8 cellular contexts compared by ENCODE assay signal in the genomic region with DNA sequence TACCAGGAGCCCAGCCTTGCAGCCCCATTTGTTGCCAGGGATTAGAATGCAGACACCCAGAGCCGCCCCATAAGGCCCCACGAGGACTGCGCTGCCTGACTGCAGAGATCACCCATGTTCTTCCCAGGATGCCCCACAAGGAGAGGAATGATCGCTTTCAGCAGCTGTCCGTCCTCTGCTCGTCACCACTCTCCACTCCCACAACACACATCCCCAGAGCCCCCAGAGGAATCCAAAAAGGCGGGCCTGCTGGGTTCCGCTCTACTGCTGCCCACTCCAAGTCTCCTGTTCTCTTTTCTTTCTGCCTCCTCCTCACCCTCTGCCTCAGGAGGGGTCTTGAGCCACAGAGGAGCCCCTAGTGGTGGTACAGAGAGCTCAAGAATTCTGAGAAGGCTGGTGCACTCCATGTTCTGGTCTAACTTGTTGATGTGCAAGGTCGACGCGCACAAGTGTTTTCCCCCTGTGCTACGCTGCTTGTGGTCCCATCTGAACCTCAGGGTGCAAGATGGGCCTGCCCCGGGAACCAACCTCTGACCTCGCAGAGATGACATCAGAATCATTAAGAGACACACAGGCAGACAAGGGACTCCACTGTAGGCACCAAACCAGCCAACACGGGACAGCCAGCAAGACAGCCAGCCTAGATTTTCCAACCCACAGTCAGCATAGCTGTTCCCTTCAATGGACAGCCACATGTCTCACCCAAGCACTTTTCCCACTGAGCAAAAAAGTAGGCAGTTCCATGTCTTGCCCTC. TPM values are rescaled to one million over a fixed set of nuclear protein-coding genes. Genes with fewer than 3 reads are reported as not detected.
A peak's percentile ranks its signal among the peaks of the same experiment; 100 is the strongest.
DNase-seq lines count a peak whose midpoint lies in the region; ATAC-seq and TF ChIP-seq lines count a peak whose summit lies in the region.

No MANE protein-coding gene starts in this region.

- H3K27me3 ChIP-seq in iPS-15b (ENCODE audit: control insufficient read depth, insufficient read depth, low read length) = no peaks in the 10 kb centered on the region
- no peaks in the 10 kb centered on the region for H3K27me3 ChIP-seq in stomach smooth muscle (ENCODE audit: control insufficient read depth in 1 of 2, insufficient read depth in 2 of 2, low read length in 2 of 2)

- no peak for ATAC-seq in GM21717 (IDR thresholded peaks at IDR 0.05; ENCODE audit: unreplicated experiment)

- DNase-seq in HFFc6 = no peak
- DNase-seq in activated naive CD8-positive, alpha-beta T cell treated with anti-CD3 and anti-CD28 coated beads for 36 hours = no peak
- DNase-seq in NCI-H1436 (lab: John Stamatoyannopoulos, UW) = no peak
- DNase-seq in activated CD4-positive, CD25-positive, alpha-beta regulatory T cell treated with anti-CD3 and anti-CD28 coated beads, Interleukin-2, amount 50 U/mL, for 72 hours = no peak
- DNase-seq in NCI-H526 treated with DMSO at 0.1 percent for 48 hours (lab: John Stamatoyannopoulos, UW) = no peak

- H3K36me3 ChIP-seq in iPS-15b (ENCODE audit: control insufficient read depth, insufficient read depth, low read length) = no peaks in the 10 kb centered on the region
- no peaks in the 10 kb centered on the region for H3K36me3 ChIP-seq in stomach smooth muscle (ENCODE audit: control insufficient read depth in 2 of 2, insufficient read depth in 2 of 2, low read length in 2 of 2)

- H3K4me3 Mint-ChIP-seq in HFFc6 = peak overlapping the region; percentile 87
- no peak overlapping the region for H3K4me3 Mint-ChIP-seq in activated naive CD8-positive, alpha-beta T cell treated with anti-CD3 and anti-CD28 coated beads for 36 hours

- H3K9me3 Mint-ChIP-seq in HFFc6 = no peaks in the 10 kb centered on the region
- no peaks in the 10 kb centered on the region for H3K9me3 Mint-ChIP-seq in activated naive CD8-positive, alpha-beta T cell treated with anti-CD3 and anti-CD28 coated beads for 36 hours

- peak overlapping the region; percentile 95 for H3K27ac ChIP-seq in stomach smooth muscle (ENCODE audit: low read length)

- H3K4me1 ChIP-seq in iPS-15b (ENCODE audit: control insufficient read depth, insufficient read depth, low read length) (peaks cover 46% of the 10 kb centered on the region), stomach smooth muscle (ENCODE audit: control insufficient read depth, insufficient read depth, low read length) (peaks cover 92% of the 10 kb centered on the region)

- H3K36me3 Mint-ChIP-seq in HFFc6 (ENCODE audit: low read depth) = peaks cover 17% of the 10 kb centered on the region; the same call in 1 of the 2 replicates
- H3K36me3 Mint-ChIP-seq in activated naive CD8-positive, alpha-beta T cell treated with anti-CD3 and anti-CD28 coated beads for 36 hours = no peaks in the 10 kb centered on the region

- H3K4me3 ChIP-seq in iPS-15b (ENCODE audit: low read depth, low read length) (no peak overlapping the region), stomach smooth muscle (ENCODE audit: low read length in 2 of 2) (peak overlapping the region in 1 of 2 donors; percentile 58)

- H3K9me3 ChIP-seq in iPS-15b (ENCODE audit: control insufficient read depth, insufficient read depth, low read length) (no peaks in the 10 kb centered on the region), stomach smooth muscle (ENCODE audit: control insufficient read depth in 2 of 2, low read length in 2 of 2) (no peaks in the 10 kb centered on the region)

- H3K27ac Mint-ChIP-seq in HFFc6 = peak overlapping the region; percentile 97
- H3K27ac Mint-ChIP-seq in activated naive CD8-positive, alpha-beta T cell treated with anti-CD3 and anti-CD28 coated beads for 36 hours = peak overlapping the region; percentile 37

- TF ChIP-seq CTCF in HFFc6 (IDR thresholded peaks at IDR 0.05) = peak; percentile 34

- peaks cover 90% of the 10 kb centered on the region for H3K4me1 Mint-ChIP-seq in HFFc6 (ENCODE audit: low read depth)
- H3K4me1 Mint-ChIP-seq in activated naive CD8-positive, alpha-beta T cell treated with anti-CD3 and anti-CD28 coated beads for 36 hours = peaks cover 64% of the 10 kb centered on the region

- peaks cover 4% of the 10 kb centered on the region; the same call in 1 of the 2 replicates for H3K27me3 Mint-ChIP-seq in HFFc6 (ENCODE audit: insufficient read depth)
- H3K27me3 Mint-ChIP-seq in activated naive CD8-positive, alpha-beta T cell treated with anti-CD3 and anti-CD28 coated beads for 36 hours = no peaks in the 10 kb centered on the region

- peak overlapping the region; percentile 5 for H3K9ac ChIP-seq in iPS-15b (ENCODE audit: low read depth, low read length)
- peak overlapping the region; percentile 49 to 60 for H3K9ac ChIP-seq in stomach smooth muscle (ENCODE audit: low read length in 2 of 2)

RNA-seq across cellular contexts. Expression of gene PXN, which starts 30.0 kb away (rescaled TPM):
- 100 to 1,000 TPM; 219 to 290 (median 253) TPM for total RNA-seq in HFFc6 (2021; fragmentation: NEBNext Ultra II Directional; extraction: Animal tissue kit (Norgen Biotek cat#: 25700))
- total RNA-seq in activated naive CD8-positive, alpha-beta T cell treated with anti-CD3 and anti-CD28 coated beads for 36 hours = 10 to 100 TPM; 37.1 to 39.2 TPM

RNA-seq across cellular contexts. Expression of gene RPLP0, which starts 34.6 kb away (rescaled TPM):
- 1,000 to 10,000 TPM; 2,131 to 2,494 (median 2,241) TPM for total RNA-seq in HFFc6 (2021; fragmentation: NEBNext Ultra II Directional; extraction: Animal tissue kit (Norgen Biotek cat#: 25700))
- total RNA-seq in activated naive CD8-positive, alpha-beta T cell treated with anti-CD3 and anti-CD28 coated beads for 36 hours = 1,000 to 10,000 TPM; 3,852 to 4,173 TPM

RNA-seq across cellular contexts. Expression of gene GCN1, which starts 41.0 kb away (rescaled TPM):
- 100 to 1,000 TPM in 1 of 6 experiments, 10 to 100 TPM in 5; 76.5 to 102 (median 83.1) TPM for total RNA-seq in HFFc6 (2021; fragmentation: NEBNext Ultra II Directional; extraction: Animal tissue kit (Norgen Biotek cat#: 25700))
- 100 to 1,000 TPM; 143 to 146 TPM for total RNA-seq in activated naive CD8-positive, alpha-beta T cell treated with anti-CD3 and anti-CD28 coated beads for 36 hours

RNA-seq across cellular contexts. Expression of gene RNU4-2, which starts 56.2 kb away (rescaled TPM):
- total RNA-seq in HFFc6 (2021; fragmentation: NEBNext Ultra II Directional; extraction: Animal tissue kit (Norgen Biotek cat#: 25700)) = 1,000 to 10,000 TPM in 5 of 6 experiments, 100 to 1,000 TPM in 1; 743 to 2,047 (median 1,452) TPM
- 1,000 to 10,000 TPM; 1,075 to 1,133 TPM for total RNA-seq in activated naive CD8-positive, alpha-beta T cell treated with anti-CD3 and anti-CD28 coated beads for 36 hours

RNA-seq across cellular contexts. Expression of gene RNU4-1, which starts 57.5 kb away (rescaled TPM):
- 1,000 to 10,000 TPM in 4 of 6 experiments, 100 to 1,000 TPM in 2; 766 to 1,512 (median 1,200) TPM for total RNA-seq in HFFc6 (2021; fragmentation: NEBNext Ultra II Directional; extraction: Animal tissue kit (Norgen Biotek cat#: 25700))
- 100 to 1,000 TPM; 768 to 829 TPM for total RNA-seq in activated naive CD8-positive, alpha-beta T cell treated with anti-CD3 and anti-CD28 coated beads for 36 hours

Comparison
In these comparisons a context has a peak if more than half of its experiments do, and no peak if none do; other contexts are left out.
1. RNA of gene PXN, which starts 30.0 kb away (total RNA-seq): 219 to 290 TPM in HFFc6; 37.1 to 39.2 TPM in activated naive CD8-positive, alpha-beta T cell treated with anti-CD3 and anti-CD28 coated beads for 36 hours; every median in the first group is over 4 times any median in the second.